ENCODE assay signal across 21 cellular contexts in genomic region chr1:225842074-225842473, GRCh38. TPM values are rescaled to one million over a fixed set of nuclear protein-coding genes. Genes with fewer than 3 reads are reported as not detected.
A peak's percentile ranks its signal among the peaks of the same experiment; 100 is the strongest.
DNase-seq lines count a peak whose midpoint lies in the region; ATAC-seq and TF ChIP-seq lines count a peak whose summit lies in the region.
"Had no signal": no experiment of that assay in that cellular context is flagged by ENCODE, and none has a peak within 500 bp of the region (broad histone marks: within the 10 kb centered on the region; RNA-seq: fewer than 3 reads in every experiment).

No MANE protein-coding gene starts in this region.

- H3K27ac Mint-ChIP-seq in activated naive CD4-positive, alpha-beta T cell treated with anti-CD3 and anti-CD28 coated beads, Interleukin-2, amount 50 U/mL, for 72 hours: peak overlapping the region; percentile 29 to 36
- H3K27ac Mint-ChIP-seq in stimulated activated naive CD8-positive, alpha-beta T cell treated with anti-CD3 and anti-CD28 coated beads, Interleukin-15, amount 100 ng/mL, for 72 hours: no peak overlapping the region
- no peak overlapping the region for H3K27ac Mint-ChIP-seq in nephron progenitor cell
- H3K27ac Mint-ChIP-seq: activated naive CD8-positive, alpha-beta T cell treated with anti-CD3 and anti-CD28 coated beads, Interleukin-2, amount 50 U/mL, for 24 hours; T-helper 1 cell treated with Interleukin-12 subunit alpha and Interleukin-12 subunit beta and Interleukin-4 antibody, amounts not matched to agents 30 μg/mL and 1 μg/mL, for 36 hours had no signal

- peak in 1 of 2 donors; percentile 28 for ATAC-seq in activated naive CD4-positive, alpha-beta T cell treated with anti-CD3 and anti-CD28 coated beads, Interleukin-2, amount 50 U/mL, for 72 hours
- peak; percentile 29 for ATAC-seq in stimulated activated naive CD8-positive, alpha-beta T cell treated with anti-CD3 and anti-CD28 coated beads, Interleukin-15, amount 100 ng/mL, for 72 hours
- no peak for ATAC-seq in HG02885 (IDR thresholded peaks at IDR 0.05; ENCODE audit: poor library complexity, unreplicated experiment)
- ATAC-seq: activated naive CD8-positive, alpha-beta T cell treated with anti-CD3 and anti-CD28 coated beads, Interleukin-2, amount 50 U/mL, for 24 hours; right lobe of liver had no signal

- H3K4me1 Mint-ChIP-seq in stimulated activated naive CD8-positive, alpha-beta T cell treated with anti-CD3 and anti-CD28 coated beads, Interleukin-15, amount 100 ng/mL, for 72 hours: peaks cover 33% of the 10 kb centered on the region
- H3K4me1 Mint-ChIP-seq in nephron progenitor cell: peaks cover 40% of the 10 kb centered on the region

- H3K4me3 ChIP-seq in epithelial cell of esophagus (ENCODE audit: low read length): no peak overlapping the region
- H3K4me3 ChIP-seq: right lobe of liver had no signal

- no peak for TF ChIP-seq CTCF in epithelial cell of esophagus (IDR thresholded peaks at IDR 0.05; ENCODE audit: insufficient read depth, low read depth, low read length, missing control alignments)
- TF ChIP-seq CTCF in nephron progenitor cell (IDR thresholded peaks at IDR 0.05): no peak

- no peak overlapping the region for H3K4me3 Mint-ChIP-seq in stimulated activated naive CD8-positive, alpha-beta T cell treated with anti-CD3 and anti-CD28 coated beads, Interleukin-15, amount 100 ng/mL, for 72 hours
- no peak overlapping the region for H3K4me3 Mint-ChIP-seq in nephron progenitor cell
- H3K4me3 Mint-ChIP-seq: activated naive CD8-positive, alpha-beta T cell treated with anti-CD3 and anti-CD28 coated beads, Interleukin-2, amount 50 U/mL, for 24 hours; T-helper 1 cell treated with Interleukin-12 subunit alpha and Interleukin-12 subunit beta and Interleukin-4 antibody, amounts not matched to agents 30 μg/mL and 1 μg/mL, for 36 hours had no signal

- no peaks in the 10 kb centered on the region for H3K27me3 Mint-ChIP-seq in stimulated activated naive CD8-positive, alpha-beta T cell treated with anti-CD3 and anti-CD28 coated beads, Interleukin-15, amount 100 ng/mL, for 72 hours
- H3K27me3 Mint-ChIP-seq in nephron progenitor cell (ENCODE audit: low read depth, poor library complexity): peaks cover 2% of the 10 kb centered on the region
- H3K27me3 Mint-ChIP-seq: activated naive CD8-positive, alpha-beta T cell treated with anti-CD3 and anti-CD28 coated beads, Interleukin-2, amount 50 U/mL, for 24 hours had no signal

- no peaks in the 10 kb centered on the region for H3K36me3 Mint-ChIP-seq in activated naive CD4-positive, alpha-beta T cell treated with anti-CD3 and anti-CD28 coated beads, Interleukin-2, amount 50 U/mL, for 72 hours
- peaks cover 25% of the 10 kb centered on the region for H3K36me3 Mint-ChIP-seq in nephron progenitor cell (ENCODE audit: low read depth)

- 0 out of 2 replicates have a peak, but pooled peaks have one; percentile 15 for TF ChIP-seq POLR2A in Raji (IDR thresholded peaks at IDR 0.05; ENCODE audit: insufficient read depth, low read depth, low read length)

- no peak for DNase-seq in activated naive CD4-positive, alpha-beta T cell treated with anti-CD3 and anti-CD28 coated beads, Interleukin-2, amount 50 U/mL, for 72 hours (ENCODE audit: low spot score in 2 of 2)
- no peak for DNase-seq in activated naive CD4-positive, alpha-beta T cell (lab: John Stamatoyannopoulos, UW)
- peak; percentile 9 for DNase-seq in epithelial cell of esophagus (ENCODE audit: low read depth)
- no peak for DNase-seq in stimulated activated naive CD8-positive, alpha-beta T cell treated with anti-CD3 and anti-CD28 coated beads, Interleukin-15, amount 100 ng/mL, for 72 hours
- no peak for DNase-seq in nephron progenitor cell
- no peak for DNase-seq in NCI-H1694 treated with DMSO at 0.1 percent for 48 hours (lab: John Stamatoyannopoulos, UW)
- DNase-seq: activated naive CD8-positive, alpha-beta T cell treated with anti-CD3 and anti-CD28 coated beads, Interleukin-2, amount 50 U/mL, for 24 hours; effector CD8-positive, alpha-beta T cell; GDM1; midbrain; MV-4-11; NCI-H2081; NCI-H510A treated with DMSO at 0.1 percent for 48 hours; nucleus accumbens; SHP77 treated with DMSO at 0.1 percent for 48 hours; WERI-Rb-1 had no signal

- no peaks in the 10 kb centered on the region for H3K9me3 Mint-ChIP-seq in activated naive CD4-positive, alpha-beta T cell treated with anti-CD3 and anti-CD28 coated beads, Interleukin-2, amount 50 U/mL, for 72 hours
- H3K9me3 Mint-ChIP-seq in stimulated activated naive CD8-positive, alpha-beta T cell treated with anti-CD3 and anti-CD28 coated beads, Interleukin-15, amount 100 ng/mL, for 72 hours: no peaks in the 10 kb centered on the region
- H3K9me3 Mint-ChIP-seq in nephron progenitor cell: no peaks in the 10 kb centered on the region
- H3K9me3 Mint-ChIP-seq: activated naive CD8-positive, alpha-beta T cell treated with anti-CD3 and anti-CD28 coated beads, Interleukin-2, amount 50 U/mL, for 24 hours; T-helper 1 cell treated with Interleukin-12 subunit alpha and Interleukin-12 subunit beta and Interleukin-4 antibody, amounts not matched to agents 30 μg/mL and 1 μg/mL, for 36 hours had no signal

RNA-seq across cellular contexts. Expression of gene EPHX1, which starts 32.1 kb away (rescaled TPM):
- 1 to 10 TPM; 3.1 TPM for total RNA-seq in activated naive CD4-positive, alpha-beta T cell treated with anti-CD3 and anti-CD28 coated beads, Interleukin-2, amount 50 U/mL, for 72 hours

RNA-seq across cellular contexts. Expression of gene TMEM63A, which starts 40.1 kb away (rescaled TPM):
- total RNA-seq in activated naive CD4-positive, alpha-beta T cell treated with anti-CD3 and anti-CD28 coated beads, Interleukin-2, amount 50 U/mL, for 72 hours: 100 to 1,000 TPM in 1 of 2 donors, 10 to 100 TPM in 1; 67.8 to 115 TPM

RNA-seq across cellular contexts. Expression of gene LEFTY1, which starts 46.9 kb away (rescaled TPM):
- under 1 TPM in 1 of 2 donors, not detected in 1; 0.54 TPM for total RNA-seq in activated naive CD4-positive, alpha-beta T cell treated with anti-CD3 and anti-CD28 coated beads, Interleukin-2, amount 50 U/mL, for 72 hours
- total RNA-seq: kidney epithelial cell had no signal

Comparison
In these comparisons a context has a peak if more than half of its experiments do, and no peak if none do; other contexts are left out.
1. H3K27ac Mint-ChIP-seq: peak in activated naive CD4-positive, alpha-beta T cell treated with anti-CD3 and anti-CD28 coated beads, Interleukin-2, amount 50 U/mL, for 72 hours (2 of 2); none in stimulated activated naive CD8-positive, alpha-beta T cell treated with anti-CD3 and anti-CD28 coated beads, Interleukin-15, amount 100 ng/mL, for 72 hours (0 of 2) and nephron progenitor cell (single experiment).